In the genomic region with DNA sequence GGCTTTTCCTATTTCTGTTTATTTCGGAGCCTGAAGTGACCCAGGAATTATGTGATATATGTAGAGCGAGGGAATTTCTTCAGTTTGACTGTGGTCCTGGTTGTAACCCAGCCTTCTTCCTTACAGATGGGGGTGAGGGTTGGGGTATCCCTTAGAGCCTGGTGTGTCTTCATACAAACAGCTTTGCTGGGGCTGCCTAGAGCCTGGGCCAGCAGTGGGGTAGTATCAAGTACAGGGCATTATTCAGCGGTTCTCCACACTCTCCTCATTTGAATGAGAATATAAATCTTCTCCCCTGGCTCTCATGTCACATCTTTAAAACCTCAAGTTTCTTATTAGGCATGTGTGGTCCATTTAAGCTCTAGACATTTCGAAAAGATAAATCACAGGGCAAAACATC, we compare ENCODE assay signal across 19 cellular contexts.
DNase-seq lines count a peak whose midpoint lies in the region; ATAC-seq, FAIRE-seq and TF ChIP-seq lines count a peak whose summit lies in the region.
"Had no signal": no experiment of that assay in that cellular context is flagged by ENCODE, and none has a peak within 500 bp of the region (broad histone marks: within the 10 kb centered on the region; RNA-seq: fewer than 3 reads in every experiment).

No MANE protein-coding gene starts in this region.

- H2BK12ac ChIP-seq in H9 (ENCODE audit: insufficient read length, low read depth, low read length) = no peak overlapping the region

- H3K9me3 Mint-ChIP-seq in H9 = no peaks in the 10 kb centered on the region
- no peaks in the 10 kb centered on the region for H3K9me3 Mint-ChIP-seq in stimulated activated effector memory CD8-positive, alpha-beta T cell treated with anti-CD3 and anti-CD28 coated beads, Interleukin-12 subunit alpha, Interleukin-12 subunit beta, amount 100 ng/mL, for 72 hours
- H3K9me3 Mint-ChIP-seq: activated CD8-positive, alpha-beta T cell treated with anti-CD3 and anti-CD28 coated beads for 36 hours had no signal

- H3T11ph ChIP-seq in H9 (ENCODE audit: low read length) = no peak overlapping the region

- no peaks in the 10 kb centered on the region for H3K23me2 ChIP-seq in H9 (ENCODE audit: insufficient read length, low read depth, low read length, poor library complexity, severe bottlenecking)

- no peak overlapping the region for H3K14ac ChIP-seq in H9 (ENCODE audit: insufficient read depth, low read length)

- peaks cover 3% of the 10 kb centered on the region; the same call in 1 of the 2 replicates for H3K36me3 ChIP-seq in SJSA1
- no peaks in the 10 kb centered on the region for H3K36me3 ChIP-seq in hepatocyte (replicated peaks; ENCODE audit: insufficient read depth, low read depth)
- no peaks in the 10 kb centered on the region for H3K36me3 ChIP-seq in WERI-Rb-1
- H3K36me3 ChIP-seq: adrenal gland, thyroid gland had no signal

- no peak overlapping the region for H2BK15ac ChIP-seq in H9 (ENCODE audit: low read depth, low read length)

- H3K18ac ChIP-seq in H9 (ENCODE audit: insufficient read length, low read depth, low read length) = no peak overlapping the region

- H3K79me2 ChIP-seq in H9 (ENCODE audit: insufficient read depth, low read length) (0 out of 2 replicates have a peak, but pooled peaks cover 2% of the 10 kb centered on the region), hepatocyte (peaks cover 53% of the 10 kb centered on the region)

- no peak overlapping the region for H2AFZ ChIP-seq in H9 (ENCODE audit: low read length)
- H2AFZ ChIP-seq in hepatocyte = no peak overlapping the region
- H2AFZ ChIP-seq: parathyroid adenoma had no signal

- H3K9me2 ChIP-seq in hepatocyte (replicated peaks; ENCODE audit: insufficient read depth) = no peaks in the 10 kb centered on the region

- no peak overlapping the region for H2BK120ac ChIP-seq in H9 (ENCODE audit: low read depth, low read length, poor library complexity, severe bottlenecking)

- DNase-seq in H9 (no peak), SJSA1 (ENCODE audit: low read depth in 1 of 2, low spot score in 2 of 2) (no peak), hepatocyte (ENCODE audit: low spot score) (no peak), RCC 7860 (ENCODE audit: low spot score) (no peak), WERI-Rb-1 (no peak)
- DNase-seq in stimulated activated effector memory CD8-positive, alpha-beta T cell treated with anti-CD3 and anti-CD28 coated beads, Interleukin-12 subunit alpha, Interleukin-12 subunit beta, amount 100 ng/mL, for 72 hours (ENCODE audit: low spot score in 2 of 2) = no peak
- DNase-seq: activated CD8-positive, alpha-beta T cell treated with anti-CD3 and anti-CD28 coated beads for 36 hours; adrenal gland; left cardiac atrium; NCI-H1092 treated with DMSO at 0.1 percent for 48 hours; stimulated activated CD4-positive, alpha-beta T cell treated with anti-CD3 and anti-CD28 coated beads, Interleukin-4, amount 100 ng/mL, for 4 hours; stimulated activated CD8-positive, alpha-beta memory T cell treated with anti-CD3 and anti-CD28 coated beads, Interleukin-4, amount 100 ng/mL, for 48 hours; SW 1271; thyroid gland had no signal

- no peak overlapping the region for H2BK5ac ChIP-seq in H9 (ENCODE audit: insufficient read length, low read length)

- no peaks in the 10 kb centered on the region for H3K9me3 ChIP-seq in H9 (ENCODE audit: control insufficient read depth, low read depth, low read length)
- no peaks in the 10 kb centered on the region for H3K9me3 ChIP-seq in SJSA1 (replicated peaks)
- no peaks in the 10 kb centered on the region for H3K9me3 ChIP-seq in hepatocyte (ENCODE audit: low read depth)
- H3K9me3 ChIP-seq in WERI-Rb-1 (ENCODE audit: severe bottlenecking) = no peaks in the 10 kb centered on the region
- H3K9me3 ChIP-seq: adrenal gland, thyroid gland had no signal

- H3K27ac ChIP-seq in H9 (ENCODE audit: insufficient read length, low read depth, low read length) (no peak overlapping the region), SJSA1 (peak overlapping the region; percentile 47; the same call in 1 of the 2 replicates), hepatocyte (peak overlapping the region; percentile 21), WERI-Rb-1 (no peak overlapping the region)
- H3K27ac ChIP-seq: adrenal gland, KMS-11, parathyroid adenoma, thyroid gland had no signal

- H3K4me3 Mint-ChIP-seq in H9 = peak overlapping the region; percentile 3 to 43; a peak in 3 of 5 replicates
- no peak overlapping the region for H3K4me3 Mint-ChIP-seq in stimulated activated effector memory CD8-positive, alpha-beta T cell treated with anti-CD3 and anti-CD28 coated beads, Interleukin-12 subunit alpha, Interleukin-12 subunit beta, amount 100 ng/mL, for 72 hours
- H3K4me3 Mint-ChIP-seq: activated CD8-positive, alpha-beta T cell treated with anti-CD3 and anti-CD28 coated beads for 36 hours had no signal

- WGBS in H9 (ENCODE audit: extremely low coverage, insufficient read length, low lambda C conversion rate) = no CpG with 5 or more reads among the region's 4 CpGs
- WGBS in hepatocyte (ENCODE audit: low lambda C conversion rate, missing lambda C conversion rate) = 61% methylated on average over 4 of the region's 4 CpGs

- no peaks in the 10 kb centered on the region for H3K79me1 ChIP-seq in H9 (ENCODE audit: insufficient read depth, low read depth, low read length, poor library complexity, severe bottlenecking)

- H3K4me3 ChIP-seq in SJSA1 = no peak overlapping the region
- H3K4me3 ChIP-seq in hepatocyte = no peak overlapping the region
- no peak overlapping the region for H3K4me3 ChIP-seq in WERI-Rb-1 (ENCODE audit: low read depth, low read length)
- H3K4me3 ChIP-seq: adrenal gland, skin epidermis, thyroid gland had no signal

- H3K4me2 ChIP-seq in H9 (ENCODE audit: insufficient read depth, insufficient read length, low read length) = peak overlapping the region; percentile 0
- peak overlapping the region; percentile 45 for H3K4me2 ChIP-seq in hepatocyte
- H3K4me2 ChIP-seq: KMS-11 had no signal

- H3K4me1 ChIP-seq in H9 (ENCODE audit: insufficient read depth, low read length) (peaks cover 10% of the 10 kb centered on the region), SJSA1 (replicated peaks) (peaks cover 64% of the 10 kb centered on the region), hepatocyte (ENCODE audit: insufficient read depth) (peaks cover 9% of the 10 kb centered on the region)

- H4K8ac ChIP-seq in H9 (replicated peaks; ENCODE audit: insufficient read length, low read depth, low read length) = no peak overlapping the region

- no peak overlapping the region for H3K56ac ChIP-seq in H9 (ENCODE audit: insufficient read length, low read depth, low read length)

- H4K20me1 ChIP-seq in H9 (ENCODE audit: control insufficient read depth, insufficient read depth, insufficient read length) (peaks cover 2% of the 10 kb centered on the region), hepatocyte (ENCODE audit: insufficient read depth, poor library complexity, severe bottlenecking) (no peaks in the 10 kb centered on the region)

- H3K27me3 ChIP-seq in H9 (ENCODE audit: insufficient read depth, low read length) (no peaks in the 10 kb centered on the region), SJSA1 (replicated peaks) (no peaks in the 10 kb centered on the region), hepatocyte (no peaks in the 10 kb centered on the region), WERI-Rb-1 (ENCODE audit: insufficient read depth, low read depth, severe bottlenecking) (no peaks in the 10 kb centered on the region)
- H3K27me3 ChIP-seq: adrenal gland, thyroid gland had no signal

- no peak overlapping the region for H2BK20ac ChIP-seq in H9 (ENCODE audit: low read depth, low read length, poor library complexity, severe bottlenecking)

- no peak for FAIRE-seq in RCC 7860 (lab: Jason Lieb, UNC)
- FAIRE-seq: H54 had no signal

- H3K9ac ChIP-seq in H9 (ENCODE audit: extremely low read depth, insufficient read length, low read length) = no peak overlapping the region
- H3K9ac ChIP-seq: KMS-11, parathyroid adenoma had no signal

- no peak overlapping the region for H4K91ac ChIP-seq in H9 (ENCODE audit: insufficient read length, low read depth, low read length)

- no peak overlapping the region for H3K23ac ChIP-seq in H9 (ENCODE audit: insufficient read length, low read depth, low read length)

- TF ChIP-seq CTCF in H9 (conservative IDR thresholded peaks at IDR 0.05) (no peak), hepatocyte (IDR thresholded peaks at IDR 0.05; ENCODE audit: poor library complexity) (no peak), WERI-Rb-1 (IDR thresholded peaks at IDR 0.05; ENCODE audit: low read depth, low read length) (no peak)

- no peak for ATAC-seq in stimulated activated effector memory CD8-positive, alpha-beta T cell treated with anti-CD3 and anti-CD28 coated beads, Interleukin-12 subunit alpha, Interleukin-12 subunit beta, amount 100 ng/mL, for 72 hours
- ATAC-seq in HG02840 (IDR thresholded peaks at IDR 0.05; ENCODE audit: low FRiP score, unreplicated experiment) = no peak
- ATAC-seq: activated CD8-positive, alpha-beta T cell treated with anti-CD3 and anti-CD28 coated beads for 36 hours; left cardiac atrium had no signal

- peaks cover 50 to 54% of the 10 kb centered on the region in 2 experiments for H3K4me1 Mint-ChIP-seq in H9
- H3K4me1 Mint-ChIP-seq in stimulated activated effector memory CD8-positive, alpha-beta T cell treated with anti-CD3 and anti-CD28 coated beads, Interleukin-12 subunit alpha, Interleukin-12 subunit beta, amount 100 ng/mL, for 72 hours = peaks cover 50% of the 10 kb centered on the region

- no peaks in the 10 kb centered on the region for H3K27me3 Mint-ChIP-seq in H9 (ENCODE audit: low read depth)
- H3K27me3 Mint-ChIP-seq: activated CD8-positive, alpha-beta T cell treated with anti-CD3 and anti-CD28 coated beads for 36 hours had no signal

- no peak overlapping the region for H3K4ac ChIP-seq in H9 (ENCODE audit: low read depth, low read length)

- no peak overlapping the region for H2AK5ac ChIP-seq in H9 (ENCODE audit: insufficient read length, low read length)

- peak overlapping the region; percentile 33 to 90 (median 53) for H3K27ac Mint-ChIP-seq in H9
- peak overlapping the region; percentile 41 for H3K27ac Mint-ChIP-seq in stimulated activated effector memory CD8-positive, alpha-beta T cell treated with anti-CD3 and anti-CD28 coated beads, Interleukin-12 subunit alpha, Interleukin-12 subunit beta, amount 100 ng/mL, for 72 hours
- H3K27ac Mint-ChIP-seq: activated CD8-positive, alpha-beta T cell treated with anti-CD3 and anti-CD28 coated beads for 36 hours had no signal

- H3K36me3 Mint-ChIP-seq in H9 (ENCODE audit: insufficient read depth in 1 of 3, low read depth in 3 of 3) = no peaks in the 10 kb centered on the region
- peaks cover 35% of the 10 kb centered on the region for H3K36me3 Mint-ChIP-seq in stimulated activated effector memory CD8-positive, alpha-beta T cell treated with anti-CD3 and anti-CD28 coated beads, Interleukin-12 subunit alpha, Interleukin-12 subunit beta, amount 100 ng/mL, for 72 hours

- no peak overlapping the region for H4K5ac ChIP-seq in H9 (ENCODE audit: insufficient read length, low read depth, low read length)

Comparison
In these comparisons a context has a peak if more than half of its experiments do, and no peak if none do; other contexts are left out.
1. H3K27ac ChIP-seq: peak in SJSA1 (single experiment) and hepatocyte (single experiment); none in H9 (single experiment) and WERI-Rb-1 (single experiment).